In the genomic region with DNA sequence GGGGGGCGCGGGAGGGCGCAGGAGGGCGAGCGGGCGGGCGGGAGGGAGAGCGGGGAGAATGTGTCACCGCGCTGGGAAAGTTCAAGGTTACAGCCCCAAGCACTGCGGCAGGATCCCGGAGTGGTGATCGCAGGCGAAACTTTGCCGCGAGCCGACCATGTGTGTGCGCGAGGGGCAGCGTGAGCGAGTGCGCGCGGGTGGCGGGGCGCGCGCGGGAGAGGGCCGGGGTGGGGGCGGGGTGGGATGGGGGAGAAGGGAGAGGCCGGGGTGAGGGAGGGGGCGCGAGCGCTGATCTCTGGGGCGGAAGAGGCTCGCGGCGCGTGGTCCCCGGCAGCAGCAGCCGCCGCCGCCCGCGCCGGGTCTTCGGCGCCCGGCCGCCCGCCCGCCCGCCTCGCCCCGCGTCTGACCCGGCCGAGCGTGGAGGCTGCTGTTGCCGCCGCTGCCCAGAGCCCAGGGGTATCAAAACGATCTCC, we compare ENCODE assay signal across 8 cellular contexts. TPM values are rescaled to one million over a fixed set of nuclear protein-coding genes. Genes with fewer than 3 reads are reported as not detected.
DNase-seq lines count a peak whose midpoint lies in the region; FAIRE-seq and TF ChIP-seq lines count a peak whose summit lies in the region.

NFIB (minus strand) TSS at position 191 of the 473 bp plus-strand sequence. CDS start 630 bp downstream, outside the sequence.

- DNase-seq in ACHN (peak; percentile 56), GM19239 (ENCODE audit: insufficient read length, low spot score) (peak; percentile 28), SK-N-DZ (ENCODE audit: low spot score) (peak; percentile 53), endothelial cell of umbilical vein (ENCODE audit: low read depth, low spot score) (peak; percentile 33), transverse colon (peak; percentile 36), activated gamma-delta T cell (lab: John Stamatoyannopoulos, UW) (no peak)
- DNase-seq in stimulated activated CD4-positive, alpha-beta T cell treated with anti-CD3 and anti-CD28 coated beads, Interleukin-1b, Interleukin-23, amount 100 ng/mL, for 48 hours: no peak

- H3K36me3 ChIP-seq in endothelial cell of umbilical vein (ENCODE audit: control insufficient read depth in 2 of 2, extremely low read depth in 1 of 2, insufficient read depth in 2 of 2, low read length in 2 of 2) (no peaks in the 10 kb centered on the region), mesodermal cell (ENCODE audit: control insufficient read depth, insufficient read depth, low read length) (no peaks in the 10 kb centered on the region), transverse colon (no peaks in the 10 kb centered on the region)

- peak within 1 kb of the TSS; percentile 5 for H2AFZ ChIP-seq in endothelial cell of umbilical vein (ENCODE audit: low read depth, low read length)

- H3K79me2 ChIP-seq in endothelial cell of umbilical vein (ENCODE audit: control insufficient read depth, insufficient read depth, low read length): peaks cover 65% of the 10 kb centered on the region

- no peaks in the 10 kb centered on the region for H3K27me3 ChIP-seq in endothelial cell of umbilical vein (ENCODE audit: control insufficient read depth in 2 of 2, insufficient read depth in 2 of 2, low read length in 2 of 2)
- H3K27me3 ChIP-seq in transverse colon: peaks cover 10% of the 10 kb centered on the region

- POLR2A ChIA-PET in endothelial cell of umbilical vein (lab: Charles Lee): interaction anchor here (0.6 to 1.4 kb wide), 7 partner anchors 12 to 76 kb away, joined by 3 to 12 read pairs (median 4); no protein-coding TSS in a partner anchor

- in situ Hi-C loops in ACHN (cut with HindIII; ENCODE audit: low pct_ligation_motif_present, low pct_unique_long_range_greater_than_20kb, low sequenced_read_pairs) (no loop called here), transverse colon (cut with MboI; ENCODE audit: low pct_ligation_motif_present in 1 of 4, low pct_unique_long_range_greater_than_20kb in 1 of 4, low sequenced_read_pairs in 3 of 4) (no loop called here)

- peak within 1 kb of the TSS; percentile 93 for H3K4me2 ChIP-seq in endothelial cell of umbilical vein (ENCODE audit: insufficient read depth, low read length)

- TF ChIP-seq POLR2A in endothelial cell of umbilical vein (IDR thresholded peaks at IDR 0.05; ENCODE audit: low read depth, low read length) (peak; percentile 69), transverse colon (IDR thresholded peaks at IDR 0.05) (no peak)

- dilution Hi-C loops in endothelial cell of umbilical vein (cut with MboI; ENCODE audit: extremely low pct_ligation_motif_present, low sequenced_read_pairs): no loop called here

- no peaks in the 10 kb centered on the region for H3K9me1 ChIP-seq in endothelial cell of umbilical vein (replicated peaks; ENCODE audit: control insufficient read depth, extremely low read depth, insufficient read depth, low read length)

- H3K4me3 ChIP-seq in endothelial cell of umbilical vein (replicated peaks in 1 of 3; ENCODE audit: insufficient read depth in 1 of 3, low read depth in 1 of 3, low read length in 3 of 3) (peak within 1 kb of the TSS; percentile 61 to 99 (median 87)), mesodermal cell (ENCODE audit: extremely low read depth, insufficient read depth, low read length, poor library complexity, severe bottlenecking) (peak within 1 kb of the TSS; percentile 53), transverse colon (peak within 1 kb of the TSS; percentile 59 to 74 (median 70))

- no peaks in the 10 kb centered on the region for H3K9me3 ChIP-seq in endothelial cell of umbilical vein (replicated peaks; ENCODE audit: control insufficient read depth, insufficient read depth, low read length)
- no peaks in the 10 kb centered on the region for H3K9me3 ChIP-seq in mesodermal cell (ENCODE audit: control insufficient read depth, low read length)
- H3K9me3 ChIP-seq in transverse colon: no peaks in the 10 kb centered on the region

- CTCF ChIA-PET in endothelial cell of umbilical vein (lab: Charles Lee): interaction anchor here (0.6 to 1.1 kb wide), 5 partner anchors 33 to 963 kb away, joined by 3 to 6 read pairs (median 4); no protein-coding TSS in a partner anchor

- peaks cover 10% of the 10 kb centered on the region for H4K20me1 ChIP-seq in endothelial cell of umbilical vein (replicated peaks; ENCODE audit: control insufficient read depth, extremely low read depth, insufficient read depth, low read length)

- FAIRE-seq in GM19239 (lab: Jason Lieb, UNC) (no peak), endothelial cell of umbilical vein (lab: Jason Lieb, UNC) (no peak)

- 0 to 1% methylated on average over 21 to 24 of the region's 63 CpGs for WGBS in mesodermal cell (ENCODE audit: insufficient coverage in 2 of 2), 2 experiments
- 1% methylated on average over 48 of the region's 63 CpGs; no CpG with 5 or more reads in 1 of the 2 donors for WGBS in transverse colon (ENCODE audit: low coverage in 1 of 2), 2 donors

- peak within 1 kb of the TSS; percentile 98 for H3K9ac ChIP-seq in endothelial cell of umbilical vein (replicated peaks; ENCODE audit: extremely low read depth, insufficient read depth, low read length)

- TF ChIP-seq CTCF in endothelial cell of umbilical vein (IDR thresholded peaks at IDR 0.05; ENCODE audit: extremely low read depth in 1 of 2, insufficient read depth in 1 of 2, low read depth in 1 of 2, low read length in 2 of 2) (no peak), transverse colon (IDR thresholded peaks at IDR 0.05) (no peak)

- H3K4me1 ChIP-seq in endothelial cell of umbilical vein (ENCODE audit: control insufficient read depth, extremely low read depth, insufficient read depth, low read length): peaks cover 55% of the 10 kb centered on the region
- H3K4me1 ChIP-seq in mesodermal cell (ENCODE audit: control insufficient read depth, insufficient read depth, low read length, poor library complexity, severe bottlenecking): peaks cover 3% of the 10 kb centered on the region
- H3K4me1 ChIP-seq in transverse colon: peaks cover 4 to 51% (median 18%) of the 10 kb centered on the region in 4 donors

- peak within 1 kb of the TSS; percentile 96 for H3K27ac ChIP-seq in endothelial cell of umbilical vein (ENCODE audit: insufficient read depth, low read depth, low read length)
- H3K27ac ChIP-seq in mesodermal cell (ENCODE audit: low read depth, low read length, severe bottlenecking): no peak within 1 kb of the TSS
- peak within 1 kb of the TSS; percentile 91 to 97 (median 96) for H3K27ac ChIP-seq in transverse colon

- TF ChIP-seq EP300 in transverse colon (IDR thresholded peaks at IDR 0.05; ENCODE audit: low read depth): no peak

- BruUV-seq in endothelial cell of umbilical vein (replicated peaks; lab: Mats Ljungman, UMichigan): no TSS peak

- intact Hi-C loops in endothelial cell of umbilical vein (cut with micrococcal nuclease): loop anchor here (1.0 to 10.0 kb wide), 13 partner anchors 8 to 1105 kb away; no protein-coding TSS in a partner anchor
- intact Hi-C loops in transverse colon (cut with DNase I; ENCODE audit: low total_unique reads): loop anchor here (10.0 kb wide), 1 partner anchor 219 kb away; no protein-coding TSS in a partner anchor

TF ChIP-seq in endothelial cell of umbilical vein, 7 proteins besides CTCF, POLR2A, EP300 and RAD21:
- TF ChIP-seq MYC (IDR thresholded peaks at IDR 0.05; ENCODE audit: low read depth, low read length) (no peak), GATA2 (IDR thresholded peaks at IDR 0.05; ENCODE audit: insufficient read depth, insufficient read length, low read depth, low read length) (no peak), FOS (IDR thresholded peaks at IDR 0.05; ENCODE audit: borderline replicate concordance, insufficient read depth, low read length) (no peak), POLR2AphosphoS5 (IDR thresholded peaks at IDR 0.05; ENCODE audit: insufficient read depth, low read depth, low read length) (no peak), JUN (IDR thresholded peaks at IDR 0.05; ENCODE audit: borderline replicate concordance, insufficient read depth, insufficient read length, low read depth) (no peak), EZH2 (IDR thresholded peaks at IDR 0.05; ENCODE audit: borderline replicate concordance, low read depth, low read length, severe bottlenecking) (no peak)
- TF ChIP-seq, protein P1, sequence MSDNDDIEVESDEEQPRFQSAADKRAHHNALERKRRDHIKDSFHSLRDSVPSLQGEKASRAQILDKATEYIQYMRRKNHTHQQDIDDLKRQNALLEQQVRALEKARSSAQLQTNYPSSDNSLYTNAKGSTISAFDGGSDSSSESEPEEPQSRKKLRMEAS (IDR thresholded peaks at IDR 0.05; ENCODE audit: insufficient read depth, insufficient read length): no peak

RNA-seq across cellular contexts. Expression of gene NFIB, which starts in this region (rescaled TPM):
- 4.4 and 6.0 TPM in 2 replicates for polyA plus RNA-seq in SK-N-DZ (2014; cell fraction: cytosol; rRNA removed)
- polyA plus RNA-seq in SK-N-DZ (2014; cell fraction: nucleus; rRNA removed): 12.1 and 12.8 TPM in 2 replicates
- total RNA-seq in endothelial cell of umbilical vein (160 and 174 TPM in 2 replicates), transverse colon (100 to 1,000 TPM in 1 of 4 donors, 10 to 100 TPM in 3; 40.2 to 150 (median 83.7) TPM)
- polyA plus RNA-seq in endothelial cell of umbilical vein: 23.4 and 26.4 TPM in 2 replicates
- polyA plus RNA-seq in endothelial cell of umbilical vein (2011; cell fraction: cytosol; rRNA removed): 37.4 and 43.7 TPM in 2 replicates
- 154 and 187 TPM in 2 replicates for polyA plus RNA-seq in endothelial cell of umbilical vein (2011; cell fraction: nucleus; rRNA removed)
- 57.7 and 61.6 TPM in 2 replicates for polyA plus RNA-seq in endothelial cell of umbilical vein (2012)
- polyA minus RNA-seq in endothelial cell of umbilical vein: 232 and 242 TPM in 2 replicates
- 21.1 TPM for polyA minus RNA-seq in endothelial cell of umbilical vein (2011; cell fraction: cytosol; rRNA and poly(A)+ RNA removed)
- 402 and 529 TPM in 2 replicates for polyA minus RNA-seq in endothelial cell of umbilical vein (2011; cell fraction: nucleus; rRNA and poly(A)+ RNA removed)
- 1.9 TPM for polyA plus RNA-seq in mesodermal cell (2013, experiment 1 of 2)
- polyA plus RNA-seq in mesodermal cell (2013, experiment 2 of 2): 1.7 TPM

Comparison
In these comparisons a context has a peak if more than half of its experiments do, and no peak if none do; other contexts are left out.
1. DNase-seq: peak in ACHN (single experiment), GM19239 (single experiment), SK-N-DZ (single experiment), endothelial cell of umbilical vein (single experiment) and transverse colon (single experiment); none in activated gamma-delta T cell (single experiment) and stimulated activated CD4-positive, alpha-beta T cell treated with anti-CD3 and anti-CD28 coated beads, Interleukin-1b, Interleukin-23, amount 100 ng/mL, for 48 hours (single experiment).
2. Peak in every context shown above with its lines, with median percentiles within 50 percentile points of each other: H3K4me3 ChIP-seq.